8 cellular contexts compared by ENCODE assay signal in genomic region chr7:64562246-64562620, GRCh38. TPM values are rescaled to one million over a fixed set of nuclear protein-coding genes. Genes with fewer than 3 reads are reported as not detected.
DNase-seq lines count a peak whose midpoint lies in the region; ATAC-seq and TF ChIP-seq lines count a peak whose summit lies in the region.

No MANE protein-coding gene starts in this region.

- no peak overlapping the region for H2BK5ac ChIP-seq in IMR-90 (ENCODE audit: low read depth, low read length, poor library complexity, severe bottlenecking)

- no peak overlapping the region for H3K4ac ChIP-seq in IMR-90 (ENCODE audit: low read depth, low read length)

- no peak overlapping the region for H2BK15ac ChIP-seq in IMR-90 (ENCODE audit: low read depth, low read length)

- H3K9me3 ChIP-seq in IMR-90 (ENCODE audit: control insufficient read depth, insufficient read depth, low read length), result no peaks in the 10 kb centered on the region
- H3K9me3 ChIP-seq in muscle layer of colon (ENCODE audit: low read length), result no peaks in the 10 kb centered on the region

- no peaks in the 10 kb centered on the region for H4K20me1 ChIP-seq in IMR-90 (ENCODE audit: insufficient read depth, low read length)

- no peak for TF ChIP-seq POLR2A in IMR-90 (IDR thresholded peaks at IDR 0.05; ENCODE audit: low read depth, low read length)

- in situ Hi-C loops in IMR-90 (cut with MboI; ENCODE audit: low sequenced_read_pairs), result no loop called here

- H3K56ac ChIP-seq in IMR-90 (ENCODE audit: extremely low read depth, insufficient read depth, low read length), result 0 out of 2 replicates have a peak overlapping the region, but pooled peaks have one; percentile 69

- WGBS in IMR-90 (ENCODE audit: extremely low coverage in 2 of 2, insufficient read length in 1 of 2), 2 experiments, result no CpG with 5 or more reads among the region's 4 CpGs

- H3K27ac ChIP-seq in C4-2B (peak overlapping the region; percentile 79), IMR-90 (ENCODE audit: insufficient read depth, low read length) (peak overlapping the region; percentile 74; the same call in 1 of the 2 replicates), muscle layer of colon (ENCODE audit: low read depth, low read length) (peak overlapping the region; percentile 83)

- H2AK5ac ChIP-seq in IMR-90 (ENCODE audit: low read depth, low read length), result no peak overlapping the region

- ATAC-seq in IMR-90 (ENCODE audit: low read depth) (no peak), left colon (no peak)

- H3K4me1 ChIP-seq in IMR-90 (ENCODE audit: control insufficient read depth, insufficient read depth, low read length), result peaks cover 2% of the 10 kb centered on the region; the same call in 1 of the 2 replicates
- peaks cover 8% of the 10 kb centered on the region for H3K4me1 ChIP-seq in muscle layer of colon (ENCODE audit: insufficient read depth, low read length)

- H3K4me3 ChIP-seq in IMR-90 (ENCODE audit: insufficient read depth, low read depth, low read length) (peak overlapping the region; percentile 88), cardiac fibroblast (replicated peaks in 1 of 2; ENCODE audit: low read depth in 2 of 2, low read length in 2 of 2) (peak overlapping the region; percentile 74 to 93), muscle layer of colon (ENCODE audit: low read depth in 1 of 2, low read length in 2 of 2) (peak overlapping the region; percentile 83 to 85)

- peak overlapping the region; percentile 98 for H2AFZ ChIP-seq in IMR-90 (replicated peaks; ENCODE audit: low read length, poor library complexity)

- 0 out of 2 replicates have a peak overlapping the region, but pooled peaks have one; percentile 11 for H3K14ac ChIP-seq in IMR-90 (replicated peaks; ENCODE audit: low read depth, low read length)

- H3K36me3 ChIP-seq in IMR-90 (ENCODE audit: control insufficient read depth, insufficient read depth, low read length) (peaks cover 4% of the 10 kb centered on the region; the same call in 1 of the 2 replicates), muscle layer of colon (ENCODE audit: insufficient read depth, low read length) (no peaks in the 10 kb centered on the region)

- H3K79me1 ChIP-seq in IMR-90 (ENCODE audit: low read depth in 1 of 2, low read length in 2 of 2), result peaks cover 5 to 10% of the 10 kb centered on the region in 2 experiments; a peak in 3 of 4 replicates

- H3K18ac ChIP-seq in IMR-90 (ENCODE audit: low read depth, low read length), result no peak overlapping the region

- H3K27me3 ChIP-seq in IMR-90 (ENCODE audit: control insufficient read depth, insufficient read depth, low read length), result no peaks in the 10 kb centered on the region
- no peaks in the 10 kb centered on the region for H3K27me3 ChIP-seq in muscle layer of colon (ENCODE audit: control insufficient read depth in 1 of 2, insufficient read depth in 2 of 2, low read length in 2 of 2)

- peak overlapping the region in 1 of 2 experiments; percentile 88; a peak in 2 of 4 replicates for H4K8ac ChIP-seq in IMR-90 (ENCODE audit: low read depth in 2 of 2, low read length in 2 of 2)

- peak overlapping the region; percentile 87 for H3K4me2 ChIP-seq in IMR-90 (ENCODE audit: low read depth, low read length)

- no peak for TF ChIP-seq RAD21 in IMR-90 (IDR thresholded peaks at IDR 0.05; ENCODE audit: low read length)

- 0 out of 2 replicates have a peak overlapping the region, but pooled peaks have one; percentile 25 for H4K91ac ChIP-seq in IMR-90 (ENCODE audit: insufficient read depth, low read depth, low read length)

- CTCF ChIA-PET in IMR-90 (lab: Yijun Ruan, JAX), result no interaction called here

- H3K9ac ChIP-seq in IMR-90 (ENCODE audit: low read depth, low read length) (peak overlapping the region; percentile 85), muscle layer of colon (ENCODE audit: low read length) (peak overlapping the region; percentile 54)

- H2AK9ac ChIP-seq in IMR-90 (replicated peaks; ENCODE audit: low read depth, low read length, poor library complexity), result peak overlapping the region; percentile 94

- no peak overlapping the region for H2BK120ac ChIP-seq in IMR-90 (ENCODE audit: low read depth, low read length)

- intact Hi-C loops in IMR-90 (cut with micrococcal nuclease) (no loop called here), left colon (cut with DNase I, micrococcal nuclease) (no loop called here)

- dilution Hi-C loops in IMR-90 (cut with HindIII; ENCODE audit: low sequenced_read_pairs, unreplicated experiment), result no loop called here

- H3K9me1 ChIP-seq in IMR-90 (ENCODE audit: insufficient read depth, low read length), result no peaks in the 10 kb centered on the region

- no peak overlapping the region for H4K5ac ChIP-seq in IMR-90 (ENCODE audit: low read depth, low read length)

- H3K23ac ChIP-seq in IMR-90 (ENCODE audit: low read depth, low read length), result no peak overlapping the region

- no peak overlapping the region for H2BK20ac ChIP-seq in IMR-90 (ENCODE audit: low read depth, low read length)

- TF ChIP-seq CTCF in C4-2B (conservative IDR thresholded peaks at IDR 0.05) (no peak), IMR-90 (conservative IDR thresholded peaks at IDR 0.05; ENCODE audit: low read depth, low read length) (no peak), cardiac fibroblast (IDR thresholded peaks at IDR 0.05; ENCODE audit: low read depth, low read length) (no peak)

- BruUV-seq in IMR-90 (replicated peaks; lab: Mats Ljungman, UMichigan), result no TSS peak

- POLR2A ChIA-PET in IMR-90 (lab: Charles Lee; ENCODE audit: unreplicated experiment), result interaction anchor here (0.8 kb wide), 1 partner anchor 10 kb away, joined by 6 read pairs; no protein-coding TSS in a partner anchor

- DNase-seq in IMR-90 (no peak), cardiac fibroblast (ENCODE audit: low read depth in 2 of 2) (peak in 1 of 2 donors; percentile 29), NCI-H1930 (lab: John Stamatoyannopoulos, UW) (no peak), left colon (no peak), OCI-M1 (lab: John Stamatoyannopoulos, UW) (no peak), D341Med (ENCODE audit: low spot score) (no peak)

TF ChIP-seq in IMR-90, 13 proteins besides CTCF, POLR2A, EP300 and RAD21:
- TF ChIP-seq CEBPB (IDR thresholded peaks at IDR 0.05; ENCODE audit: low read depth, low read length) (no peak), USF2 (IDR thresholded peaks at IDR 0.05; ENCODE audit: low read depth, low read length) (no peak), MAFK (IDR thresholded peaks at IDR 0.05; ENCODE audit: low read depth, low read length) (no peak), BHLHE40 (IDR thresholded peaks at IDR 0.05; ENCODE audit: low read depth, low read length) (no peak), CHD1 (IDR thresholded peaks at IDR 0.05; ENCODE audit: low read depth, low read length) (no peak), RFX5 (IDR thresholded peaks at IDR 0.05; ENCODE audit: low read depth, low read length) (no peak), MXI1 (IDR thresholded peaks at IDR 0.05; ENCODE audit: borderline replicate concordance, low read depth, low read length) (no peak), FOS (IDR thresholded peaks at IDR 0.05; ENCODE audit: low read depth, low read length) (no peak)

RNA-seq across cellular contexts. Expression of gene ZNF680, which starts 0.6 kb away (rescaled TPM):
- total RNA-seq in IMR-90 (2012; rRNA removed), result 3.9 and 7.8 TPM in 2 replicates
- 1.2 and 1.5 TPM in 2 replicates for polyA plus RNA-seq in IMR-90 (2012; rRNA removed)
- 0.16 and 0.21 TPM in 2 replicates for polyA plus RNA-seq in IMR-90 (2012; cell fraction: cytosol; rRNA removed)
- polyA plus RNA-seq in IMR-90 (2012; cell fraction: nucleus; rRNA removed; ENCODE audit: low replicate concordance), result 0.15 and 2.1 TPM in 2 replicates
- 1 to 10 TPM; 6.4 to 6.8 TPM for total RNA-seq in left colon
